In the genomic region with DNA sequence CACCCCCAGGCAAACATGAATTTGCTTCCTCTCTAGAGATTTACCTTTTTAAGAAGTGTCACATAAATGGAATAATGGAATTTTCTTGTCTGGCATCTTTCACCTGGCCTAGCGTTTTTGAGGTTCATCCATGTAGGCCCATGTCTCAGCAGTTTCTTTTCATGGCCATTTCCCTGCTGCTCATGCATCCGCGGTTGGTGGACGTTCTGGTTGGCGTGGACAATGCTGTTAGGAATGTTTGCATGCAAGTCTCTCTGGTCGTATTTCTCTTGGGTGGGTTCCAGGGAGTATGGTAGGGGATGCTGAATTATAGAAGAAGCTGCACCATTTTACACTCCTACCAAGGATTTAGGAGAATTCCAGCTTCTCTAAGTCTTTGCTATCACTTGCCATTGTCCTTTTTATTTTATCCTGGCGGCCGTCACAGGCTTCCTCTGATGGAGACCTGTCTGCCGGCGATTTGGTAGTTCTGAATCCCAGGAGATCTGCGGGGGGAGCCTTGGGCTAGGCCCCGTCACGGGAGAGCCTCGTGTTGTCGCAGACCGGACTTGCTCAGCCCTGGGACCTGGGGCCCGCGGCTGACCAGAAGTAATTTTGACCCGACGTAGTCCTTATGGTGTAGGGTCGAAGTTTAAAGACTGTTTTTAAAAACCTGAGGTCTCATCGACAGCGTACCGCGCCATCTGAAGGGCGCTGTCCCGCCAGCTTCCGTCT, we compare ENCODE assay signal across 8 cellular contexts. TPM values are rescaled to one million over a fixed set of nuclear protein-coding genes. Genes with fewer than 3 reads are reported as not detected.
DNase-seq lines count a peak whose midpoint lies in the region; ATAC-seq and TF ChIP-seq lines count a peak whose summit lies in the region.

No MANE protein-coding gene starts in this region.

- H3K36me3 Mint-ChIP-seq in H9 (ENCODE audit: insufficient read depth in 1 of 3, low read depth in 3 of 3): no peaks in the 10 kb centered on the region; a peak in 2 of 7 replicates

- H3K9ac ChIP-seq in H9 (ENCODE audit: extremely low read depth, insufficient read length, low read length): peak overlapping the region; percentile 62

- H3K27me3 ChIP-seq in H9 (ENCODE audit: insufficient read depth, low read length) (no peaks in the 10 kb centered on the region), stomach (no peaks in the 10 kb centered on the region)

- no peak overlapping the region for H2BK15ac ChIP-seq in H9 (ENCODE audit: low read depth, low read length)

- H3K4me3 ChIP-seq in cardiac fibroblast (replicated peaks in 1 of 2; ENCODE audit: low read depth in 2 of 2, low read length in 2 of 2): peak overlapping the region; percentile 66 to 72
- H3K4me3 ChIP-seq in stomach: peak overlapping the region; percentile 65 to 83 (median 76)

- peaks cover 6% of the 10 kb centered on the region for H3K23me2 ChIP-seq in H9 (ENCODE audit: insufficient read length, low read depth, low read length, poor library complexity, severe bottlenecking)

- no peak overlapping the region for H3K23ac ChIP-seq in H9 (ENCODE audit: insufficient read length, low read depth, low read length)

- no peak overlapping the region for H2AK5ac ChIP-seq in H9 (ENCODE audit: insufficient read length, low read length)

- no peak overlapping the region for H2BK12ac ChIP-seq in H9 (ENCODE audit: insufficient read length, low read depth, low read length)

- H2BK5ac ChIP-seq in H9 (ENCODE audit: insufficient read length, low read length): no peak overlapping the region

- TF ChIP-seq POLR2A in stomach (IDR thresholded peaks at IDR 0.05): no peak

- peak overlapping the region; percentile 92 to 98 (median 97); a peak in 6 of 7 replicates for H3K27ac Mint-ChIP-seq in H9

- peaks cover 17% of the 10 kb centered on the region; the same call in 1 of the 2 replicates for H3K79me2 ChIP-seq in H9 (ENCODE audit: insufficient read depth, low read length)

- H3K4me1 ChIP-seq in H9 (ENCODE audit: insufficient read depth, low read length): peaks cover 5% of the 10 kb centered on the region; the same call in 1 of the 2 replicates
- H3K4me1 ChIP-seq in stomach: peaks cover 55 to 80% (median 72%) of the 10 kb centered on the region in 4 donors

- in situ Hi-C loops in KBM-7 (cut with MboI; ENCODE audit: low pct_unique_long_range_greater_than_20kb, low sequenced_read_pairs): no loop called here

- no peaks in the 10 kb centered on the region for H3K9me3 Mint-ChIP-seq in H9

- H3K56ac ChIP-seq in H9 (ENCODE audit: insufficient read length, low read depth, low read length): no peak overlapping the region

- H3K36me3 ChIP-seq in stomach: no peaks in the 10 kb centered on the region

- peak overlapping the region; percentile 48 for H3K4me2 ChIP-seq in H9 (ENCODE audit: insufficient read depth, insufficient read length, low read length)

- no peak overlapping the region for H3K18ac ChIP-seq in H9 (ENCODE audit: insufficient read length, low read depth, low read length)

- H2BK20ac ChIP-seq in H9 (ENCODE audit: low read depth, low read length, poor library complexity, severe bottlenecking): no peak overlapping the region

- H3K27me3 Mint-ChIP-seq in H9 (ENCODE audit: low read depth): no peaks in the 10 kb centered on the region

- H3K4me3 Mint-ChIP-seq in H9: peak overlapping the region; percentile 85 to 93

- no peak overlapping the region for H4K5ac ChIP-seq in H9 (ENCODE audit: insufficient read length, low read depth, low read length)

- intact Hi-C loops in left colon (cut with DNase I, micrococcal nuclease): no loop called here
- intact Hi-C loops in stomach (cut with DNase I; ENCODE audit: low total_unique reads): loop anchor here (10.0 kb wide), 1 partner anchor 59 kb away; the partner anchor contains the start of gene TADA2B

- H4K8ac ChIP-seq in H9 (replicated peaks; ENCODE audit: insufficient read length, low read depth, low read length): no peak overlapping the region

- H3K27ac ChIP-seq in H9 (ENCODE audit: insufficient read length, low read depth, low read length) (peak overlapping the region; percentile 8), stomach (peak overlapping the region; percentile 89 to 96 (median 94))

- peaks cover 39 to 41% of the 10 kb centered on the region in 2 experiments for H3K4me1 Mint-ChIP-seq in H9

- ATAC-seq in left colon: peak; percentile 52

- WGBS in H9 (ENCODE audit: extremely low coverage, insufficient read length, low lambda C conversion rate): no CpG with 5 or more reads among the region's 28 CpGs
- 2 to 5% (median 3%) methylated on average over 27 to 28 of the region's 28 CpGs for WGBS in stomach, 5 donors

- no peak overlapping the region for H3K14ac ChIP-seq in H9 (ENCODE audit: insufficient read depth, low read length)

- H3K79me1 ChIP-seq in H9 (ENCODE audit: insufficient read depth, low read depth, low read length, poor library complexity, severe bottlenecking): peaks cover 5% of the 10 kb centered on the region

- no peak overlapping the region for H3T11ph ChIP-seq in H9 (ENCODE audit: low read length)

- H2AFZ ChIP-seq in H9 (ENCODE audit: low read length): no peak overlapping the region

- H4K91ac ChIP-seq in H9 (ENCODE audit: insufficient read length, low read depth, low read length): no peak overlapping the region

- H4K20me1 ChIP-seq in H9 (ENCODE audit: control insufficient read depth, insufficient read depth, insufficient read length): peaks cover 4% of the 10 kb centered on the region

- no peak for TF ChIP-seq EP300 in stomach (IDR thresholded peaks at IDR 0.05)

- H3K9me3 ChIP-seq in H9 (ENCODE audit: control insufficient read depth, low read depth, low read length): no peaks in the 10 kb centered on the region
- no peaks in the 10 kb centered on the region for H3K9me3 ChIP-seq in stomach

- TF ChIP-seq CTCF in H9 (conservative IDR thresholded peaks at IDR 0.05) (peak; percentile 7; the same call in 1 of the 3 replicates), cardiac fibroblast (IDR thresholded peaks at IDR 0.05; ENCODE audit: low read depth, low read length) (no peak), stomach (IDR thresholded peaks at IDR 0.05) (no peak)

- no peak overlapping the region for H3K4ac ChIP-seq in H9 (ENCODE audit: low read depth, low read length)

- DNase-seq in NCI-H1092 treated with DMSO at 0.1 percent for 48 hours (lab: John Stamatoyannopoulos, UW) (peak; percentile 19), NCI-H1092 (lab: John Stamatoyannopoulos, UW) (no peak), H9 (no peak), NCI-H1930 (lab: John Stamatoyannopoulos, UW) (peak; percentile 7 to 17), cardiac fibroblast (ENCODE audit: low read depth in 2 of 2) (peak; percentile 76 to 83), left colon (peak in 1 of 2 donors; percentile 56), stomach (no peak), KBM-7 (no peak)

- no peak overlapping the region for H2BK120ac ChIP-seq in H9 (ENCODE audit: low read depth, low read length, poor library complexity, severe bottlenecking)

RNA-seq across cellular contexts. Expression of gene TADA2B, which starts 56.9 kb away (rescaled TPM):
- total RNA-seq in H9 (2021) (14.0 and 17.0 TPM in 2 replicates), left colon (10 to 100 TPM; 30.0 to 34.6 TPM), stomach (10 to 100 TPM in 4 of 5 donors, 1 to 10 TPM in 1; 1.2 to 73.7 (median 19.3) TPM)
- polyA plus RNA-seq in stomach: 10 to 100 TPM in 2 of 3 donors, 1 to 10 TPM in 1; 9.0 to 13.9 (median 12.5) TPM

Comparison
In these comparisons a context has a peak if more than half of its experiments do, and no peak if none do; other contexts are left out.
1. DNase-seq: peak in NCI-H1092 treated with DMSO at 0.1 percent for 48 hours (single experiment), NCI-H1930 (2 of 2) and cardiac fibroblast (2 of 2); none in NCI-H1092 (single experiment), H9 (single experiment), stomach (single experiment) and KBM-7 (single experiment).